ENCODE assay signal across 1 cellular context in genomic region chr11:118607401-118608267, GRCh38.
TF ChIP-seq lines count a peak whose summit lies in the region.

Gene PHLDB1 (plus strand): TSS chr11:118607615. CDS start chr11:118613837, 6,222 bp downstream.

TF ChIP-seq in GM23338, 12 proteins besides CTCF, POLR2A, EP300 and RAD21 (continued from another document):
- TF ChIP-seq, protein P1, sequence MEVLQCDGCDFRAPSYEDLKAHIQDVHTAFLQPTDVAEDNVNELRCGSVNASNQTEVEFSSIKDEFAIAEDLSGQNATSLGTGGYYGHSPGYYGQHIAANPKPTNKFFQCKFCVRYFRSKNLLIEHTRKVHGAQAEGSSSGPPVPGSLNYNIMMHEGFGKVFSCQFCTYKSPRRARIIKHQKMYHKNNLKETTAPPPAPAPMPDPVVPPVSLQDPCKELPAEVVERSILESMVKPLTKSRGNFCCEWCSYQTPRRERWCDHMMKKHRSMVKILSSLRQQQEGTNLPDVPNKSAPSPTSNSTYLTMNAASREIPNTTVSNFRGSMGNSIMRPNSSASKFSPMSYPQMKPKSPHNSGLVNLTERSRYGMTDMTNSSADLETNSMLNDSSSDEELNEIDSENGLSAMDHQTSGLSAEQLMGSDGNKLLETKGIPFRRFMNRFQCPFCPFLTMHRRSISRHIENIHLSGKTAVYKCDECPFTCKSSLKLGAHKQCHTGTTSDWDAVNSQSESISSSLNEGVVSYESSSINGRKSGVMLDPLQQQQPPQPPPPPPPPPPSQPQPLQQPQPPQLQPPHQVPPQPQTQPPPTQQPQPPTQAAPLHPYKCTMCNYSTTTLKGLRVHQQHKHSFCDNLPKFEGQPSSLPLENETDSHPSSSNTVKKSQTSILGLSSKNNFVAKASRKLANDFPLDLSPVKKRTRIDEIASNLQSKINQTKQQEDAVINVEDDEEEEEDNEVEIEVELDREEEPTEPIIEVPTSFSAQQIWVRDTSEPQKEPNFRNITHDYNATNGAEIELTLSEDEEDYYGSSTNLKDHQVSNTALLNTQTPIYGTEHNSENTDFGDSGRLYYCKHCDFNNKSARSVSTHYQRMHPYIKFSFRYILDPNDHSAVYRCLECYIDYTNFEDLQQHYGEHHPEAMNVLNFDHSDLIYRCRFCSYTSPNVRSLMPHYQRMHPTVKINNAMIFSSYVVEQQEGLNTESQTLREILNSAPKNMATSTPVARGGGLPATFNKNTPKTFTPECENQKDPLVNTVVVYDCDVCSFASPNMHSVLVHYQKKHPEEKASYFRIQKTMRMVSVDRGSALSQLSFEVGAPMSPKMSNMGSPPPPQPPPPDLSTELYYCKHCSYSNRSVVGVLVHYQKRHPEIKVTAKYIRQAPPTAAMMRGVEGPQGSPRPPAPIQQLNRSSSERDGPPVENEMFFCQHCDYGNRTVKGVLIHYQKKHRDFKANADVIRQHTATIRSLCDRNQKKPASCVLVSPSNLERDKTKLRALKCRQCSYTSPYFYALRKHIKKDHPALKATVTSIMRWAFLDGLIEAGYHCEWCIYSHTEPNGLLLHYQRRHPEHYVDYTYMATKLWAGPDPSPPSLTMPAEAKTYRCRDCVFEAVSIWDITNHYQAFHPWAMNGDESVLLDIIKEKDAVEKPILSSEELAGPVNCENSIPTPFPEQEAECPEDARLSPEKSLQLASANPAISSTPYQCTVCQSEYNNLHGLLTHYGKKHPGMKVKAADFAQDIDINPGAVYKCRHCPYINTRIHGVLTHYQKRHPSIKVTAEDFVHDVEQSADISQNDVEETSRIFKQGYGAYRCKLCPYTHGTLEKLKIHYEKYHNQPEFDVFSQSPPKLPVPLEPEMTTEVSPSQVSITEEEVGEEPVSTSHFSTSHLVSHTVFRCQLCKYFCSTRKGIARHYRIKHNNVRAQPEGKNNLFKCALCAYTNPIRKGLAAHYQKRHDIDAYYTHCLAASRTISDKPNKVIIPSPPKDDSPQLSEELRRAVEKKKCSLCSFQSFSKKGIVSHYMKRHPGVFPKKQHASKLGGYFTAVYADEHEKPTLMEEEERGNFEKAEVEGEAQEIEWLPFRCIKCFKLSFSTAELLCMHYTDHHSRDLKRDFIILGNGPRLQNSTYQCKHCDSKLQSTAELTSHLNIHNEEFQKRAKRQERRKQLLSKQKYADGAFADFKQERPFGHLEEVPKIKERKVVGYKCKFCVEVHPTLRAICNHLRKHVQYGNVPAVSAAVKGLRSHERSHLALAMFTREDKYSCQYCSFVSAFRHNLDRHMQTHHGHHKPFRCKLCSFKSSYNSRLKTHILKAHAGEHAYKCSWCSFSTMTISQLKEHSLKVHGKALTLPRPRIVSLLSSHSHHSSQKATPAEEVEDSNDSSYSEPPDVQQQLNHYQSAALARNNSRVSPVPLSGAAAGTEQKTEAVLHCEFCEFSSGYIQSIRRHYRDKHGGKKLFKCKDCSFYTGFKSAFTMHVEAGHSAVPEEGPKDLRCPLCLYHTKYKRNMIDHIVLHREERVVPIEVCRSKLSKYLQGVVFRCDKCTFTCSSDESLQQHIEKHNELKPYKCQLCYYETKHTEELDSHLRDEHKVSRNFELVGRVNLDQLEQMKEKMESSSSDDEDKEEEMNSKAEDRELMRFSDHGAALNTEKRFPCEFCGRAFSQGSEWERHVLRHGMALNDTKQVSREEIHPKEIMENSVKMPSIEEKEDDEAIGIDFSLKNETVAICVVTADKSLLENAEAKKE (CRISPR knock-in tag; IDR thresholded peaks at IDR 0.05): no peak
- peak; percentile 50 for TF ChIP-seq EZH2phosphoT487 (IDR thresholded peaks at IDR 0.05; ENCODE audit: unreplicated experiment)
- no peak for TF ChIP-seq NANOG (IDR thresholded peaks at IDR 0.05; ENCODE audit: borderline replicate concordance)
- TF ChIP-seq ZNF114 (CRISPR knock-in tag; IDR thresholded peaks at IDR 0.05): no peak
- TF ChIP-seq EZH2 (IDR thresholded peaks at IDR 0.05; ENCODE audit: low read depth, unreplicated experiment): peak; percentile 82
- no peak for TF ChIP-seq ZNF331 (CRISPR knock-in tag; IDR thresholded peaks at IDR 0.05; ENCODE audit: low read depth)
- no peak for TF ChIP-seq POLR2AphosphoS5 (IDR thresholded peaks at IDR 0.05; ENCODE audit: low read depth)
- TF ChIP-seq, protein P2, sequence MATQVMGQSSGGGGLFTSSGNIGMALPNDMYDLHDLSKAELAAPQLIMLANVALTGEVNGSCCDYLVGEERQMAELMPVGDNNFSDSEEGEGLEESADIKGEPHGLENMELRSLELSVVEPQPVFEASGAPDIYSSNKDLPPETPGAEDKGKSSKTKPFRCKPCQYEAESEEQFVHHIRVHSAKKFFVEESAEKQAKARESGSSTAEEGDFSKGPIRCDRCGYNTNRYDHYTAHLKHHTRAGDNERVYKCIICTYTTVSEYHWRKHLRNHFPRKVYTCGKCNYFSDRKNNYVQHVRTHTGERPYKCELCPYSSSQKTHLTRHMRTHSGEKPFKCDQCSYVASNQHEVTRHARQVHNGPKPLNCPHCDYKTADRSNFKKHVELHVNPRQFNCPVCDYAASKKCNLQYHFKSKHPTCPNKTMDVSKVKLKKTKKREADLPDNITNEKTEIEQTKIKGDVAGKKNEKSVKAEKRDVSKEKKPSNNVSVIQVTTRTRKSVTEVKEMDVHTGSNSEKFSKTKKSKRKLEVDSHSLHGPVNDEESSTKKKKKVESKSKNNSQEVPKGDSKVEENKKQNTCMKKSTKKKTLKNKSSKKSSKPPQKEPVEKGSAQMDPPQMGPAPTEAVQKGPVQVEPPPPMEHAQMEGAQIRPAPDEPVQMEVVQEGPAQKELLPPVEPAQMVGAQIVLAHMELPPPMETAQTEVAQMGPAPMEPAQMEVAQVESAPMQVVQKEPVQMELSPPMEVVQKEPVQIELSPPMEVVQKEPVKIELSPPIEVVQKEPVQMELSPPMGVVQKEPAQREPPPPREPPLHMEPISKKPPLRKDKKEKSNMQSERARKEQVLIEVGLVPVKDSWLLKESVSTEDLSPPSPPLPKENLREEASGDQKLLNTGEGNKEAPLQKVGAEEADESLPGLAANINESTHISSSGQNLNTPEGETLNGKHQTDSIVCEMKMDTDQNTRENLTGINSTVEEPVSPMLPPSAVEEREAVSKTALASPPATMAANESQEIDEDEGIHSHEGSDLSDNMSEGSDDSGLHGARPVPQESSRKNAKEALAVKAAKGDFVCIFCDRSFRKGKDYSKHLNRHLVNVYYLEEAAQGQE (IDR thresholded peaks at IDR 0.05; ENCODE audit: unreplicated experiment): no peak
- no peak for TF ChIP-seq CREB1 (CRISPR knock-in tag; IDR thresholded peaks at IDR 0.05; ENCODE audit: low read depth)
- TF ChIP-seq STAT1 (IDR thresholded peaks at IDR 0.05; ENCODE audit: unreplicated experiment): no peak
TF ChIP-seq in GM23338: peak in this region for 2.
